ENCODE assay signal across 25 cellular contexts in the genomic region with DNA sequence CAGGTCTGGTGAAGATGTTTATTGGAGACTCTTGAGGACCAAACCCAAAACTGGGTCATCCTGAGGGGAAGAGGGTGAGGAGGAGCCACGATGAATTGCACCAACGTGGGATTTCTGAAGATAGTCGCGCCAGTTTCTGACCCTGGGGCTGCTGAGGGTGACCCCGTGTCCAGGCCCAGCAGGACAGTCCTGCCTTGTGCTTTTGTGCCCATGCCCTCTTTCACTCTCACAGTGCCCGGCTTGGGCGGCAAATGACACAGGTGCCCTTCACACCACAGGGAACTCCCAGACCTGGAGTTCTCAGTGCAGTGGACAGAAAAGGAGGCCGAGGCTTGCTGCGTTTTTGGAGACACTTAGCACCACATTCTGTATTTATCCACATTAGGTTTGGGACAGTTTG. TPM values are rescaled to one million over a fixed set of nuclear protein-coding genes. Genes with fewer than 3 reads are reported as not detected.
A peak's percentile ranks its signal among the peaks of the same experiment; 100 is the strongest.
DNase-seq lines count a peak whose midpoint lies in the region; ATAC-seq, FAIRE-seq and TF ChIP-seq lines count a peak whose summit lies in the region.
"Had no signal": no experiment of that assay in that cellular context is flagged by ENCODE, and none has a peak within 500 bp of the region (broad histone marks: within the 10 kb centered on the region; RNA-seq: fewer than 3 reads in every experiment).

No MANE protein-coding gene starts in this region.

- peak overlapping the region; percentile 40; the same call in 1 of the 2 replicates for H4K8ac ChIP-seq in H1 (ENCODE audit: extremely low read depth, insufficient read depth, low read length)

- no peaks in the 10 kb centered on the region for H3K9me3 Mint-ChIP-seq in IgD-negative memory B cell
- H3K9me3 Mint-ChIP-seq: CD4-positive, alpha-beta memory T cell had no signal

- H3K27ac ChIP-seq in heart left ventricle (no peak overlapping the region), H1 (ENCODE audit: low read depth, low read length) (no peak overlapping the region), spleen (no peak overlapping the region)
- H3K27ac ChIP-seq: GM23248 had no signal

- H4K91ac ChIP-seq in H1 (replicated peaks; ENCODE audit: insufficient read length, low read length): no peak overlapping the region

- no peak for TF ChIP-seq RAD21 in H1 (IDR thresholded peaks at IDR 0.05 in 1 of 2, conservative IDR thresholded peaks at IDR 0.05 in 1 of 2; ENCODE audit: low read depth in 2 of 2, low read length in 2 of 2)

- H3K4ac ChIP-seq in H1 (replicated peaks; ENCODE audit: insufficient read length, low read depth, low read length): no peak overlapping the region

- peaks cover 1% of the 10 kb centered on the region for H3K36me3 Mint-ChIP-seq in IgD-negative memory B cell

- no peak overlapping the region for H3K9ac ChIP-seq in H1 (replicated peaks in 1 of 4; ENCODE audit: extremely low read depth in 1 of 4, low read depth in 3 of 4, low read length in 3 of 4)
- H3K9ac ChIP-seq: GM23248 had no signal

- H3K4me3 Mint-ChIP-seq in IgD-negative memory B cell: peak overlapping the region in 1 of 4 donors; percentile 17

- WGBS in heart left ventricle, 4 donors: 84 to 92% (median 86%) methylated on average over 9 of the region's 9 CpGs
- 84% methylated on average over 9 of the region's 9 CpGs; no CpG with 5 or more reads in 1 of the 2 experiments for WGBS in H1 (ENCODE audit: extremely low coverage in 1 of 2, insufficient coverage in 1 of 2, insufficient read length in 1 of 2, insufficient replicate concordance in 2 of 2, low coverage in 1 of 2, low lambda C conversion rate in 2 of 2, missing lambda C conversion rate in 1 of 2), 2 experiments
- whole genome bisulfite sequencing in spleen, 5 donors: 78 to 88% (median 85%) methylated on average over 9 of the region's 9 CpGs

- no peaks in the 10 kb centered on the region for H3K79me1 ChIP-seq in H1 (ENCODE audit: low read depth, low read length)

- CTCF ChIA-PET in H1 (lab: Charles Lee; ENCODE audit: partially characterized antibody): no interaction called here

- H3K4me2 ChIP-seq in H1 (ENCODE audit: insufficient read depth in 1 of 2, low read depth in 2 of 2, low read length in 2 of 2): no peak overlapping the region

- H4K5ac ChIP-seq in H1 (ENCODE audit: insufficient read length, low read depth, low read length): no peak overlapping the region

- H3K27me3 ChIP-seq in heart left ventricle (peaks cover 0 to 13% (median 0%) of the 10 kb centered on the region in 9 donors), H1 (replicated peaks in 1 of 4; ENCODE audit: control insufficient read depth in 3 of 4, extremely low read depth in 1 of 4, insufficient read depth in 3 of 4, low read length in 3 of 4) (peaks cover 0 to 15% (median 9%) of the 10 kb centered on the region in 4 experiments; a peak in 5 of 7 replicates), spleen (replicated peaks in 1 of 7) (peaks cover 0 to 42% (median 5%) of the 10 kb centered on the region in 7 donors), H7 (ENCODE audit: control insufficient read depth, insufficient read depth, low read length) (peaks cover 16% of the 10 kb centered on the region)

- no peaks in the 10 kb centered on the region for H3K79me2 ChIP-seq in H1 (ENCODE audit: control insufficient read depth in 1 of 2, insufficient read depth in 2 of 2, low read length in 2 of 2)

- intact Hi-C loops in Right ventricle myocardium inferior (cut with DNase I) (no loop called here), heart left ventricle (cut with DNase I) (loop anchor here in 2 of 10 donors (10.0 kb wide), 1 partner anchor 321 kb away; no protein-coding TSS in a partner anchor), spleen (cut with DNase I; ENCODE audit: low total_unique reads) (loop anchor here (10.0 kb wide), 1 partner anchor 321 kb away; no protein-coding TSS in a partner anchor)

- no peak overlapping the region for H2AK5ac ChIP-seq in H1 (ENCODE audit: low read depth, low read length)

- POLR2A ChIA-PET in H1 (lab: Charles Lee; ENCODE audit: partially characterized antibody): no interaction called here

- TF ChIP-seq POLR2A in heart left ventricle (IDR thresholded peaks at IDR 0.05): no peak
- TF ChIP-seq POLR2A in H1 (IDR thresholded peaks at IDR 0.05; ENCODE audit: control extremely low read depth in 1 of 2, low read depth in 2 of 2, low read length in 2 of 2): no peak
- no peak for TF ChIP-seq POLR2A in spleen (IDR thresholded peaks at IDR 0.05)
- TF ChIP-seq POLR2A in GM12891 (IDR thresholded peaks at IDR 0.05; ENCODE audit: low read depth, low read length): no peak

- peaks cover 0 to 5% of the 10 kb centered on the region in 2 experiments for H4K20me1 ChIP-seq in H1 (replicated peaks in 1 of 2; ENCODE audit: control insufficient read depth in 1 of 2, insufficient read depth in 2 of 2, low read length in 2 of 2)

- peaks cover 10% of the 10 kb centered on the region for H3K27me3 Mint-ChIP-seq in IgD-negative memory B cell

- no peak for TF ChIP-seq EP300 in H1 (IDR thresholded peaks at IDR 0.05; ENCODE audit: borderline replicate concordance in 1 of 2, low read depth in 2 of 2, low read length in 2 of 2)

- ATAC-seq in Right ventricle myocardium inferior (no peak), heart left ventricle (no peak), esophagus mucosa (no peak)

- H3K4me1 Mint-ChIP-seq in IgD-negative memory B cell: peaks cover 0 to 2% (median 2%) of the 10 kb centered on the region in 3 donors

- FAIRE-seq in H1 (lab: Jason Lieb, UNC): no peak
- no peak for FAIRE-seq in GM12891 (lab: Jason Lieb, UNC)
- FAIRE-seq: GM12892, GM19239 had no signal

- H2BK12ac ChIP-seq in H1 (ENCODE audit: low read depth, low read length): no peak overlapping the region

- no peak overlapping the region for H3K56ac ChIP-seq in H1 (replicated peaks; ENCODE audit: insufficient read length, low read depth, low read length)

- H3K36me3 ChIP-seq in heart left ventricle: no peaks in the 10 kb centered on the region
- H3K36me3 ChIP-seq in H1 (ENCODE audit: control insufficient read depth in 2 of 4, insufficient read depth in 4 of 4, low read length in 3 of 4): no peaks in the 10 kb centered on the region
- no peaks in the 10 kb centered on the region for H3K36me3 ChIP-seq in spleen
- no peaks in the 10 kb centered on the region for H3K36me3 ChIP-seq in H7 (replicated peaks; ENCODE audit: control insufficient read depth, insufficient read depth, low read length)
- H3K36me3 ChIP-seq: HAP-1 had no signal

- no peak overlapping the region for H2AFZ ChIP-seq in H1 (ENCODE audit: low read length)
- H2AFZ ChIP-seq: GM23248 had no signal

- H2BK15ac ChIP-seq in H1 (ENCODE audit: low read length): no peak overlapping the region

- H3K27ac Mint-ChIP-seq in IgD-negative memory B cell: peak overlapping the region in 2 of 3 donors; percentile 32 to 76

- H3K23me2 ChIP-seq in H1 (ENCODE audit: low read depth, low read length): peaks cover 6% of the 10 kb centered on the region; the same call in 1 of the 2 replicates

- no peak overlapping the region for H3K18ac ChIP-seq in H1 (ENCODE audit: extremely low read depth, low read length)

- H2BK120ac ChIP-seq in H1 (replicated peaks; ENCODE audit: low read depth, low read length): no peak overlapping the region

- no peaks in the 10 kb centered on the region for H3K9me3 ChIP-seq in heart left ventricle
- no peaks in the 10 kb centered on the region for H3K9me3 ChIP-seq in H1 (ENCODE audit: insufficient read depth in 2 of 2, low read depth in 1 of 2, low read length in 1 of 2)
- no peaks in the 10 kb centered on the region for H3K9me3 ChIP-seq in spleen
- H3K9me3 ChIP-seq: HAP-1 had no signal

- no peak overlapping the region for H2BK5ac ChIP-seq in H1 (ENCODE audit: low read depth, low read length)

- no peak overlapping the region for H3K23ac ChIP-seq in H1 (ENCODE audit: insufficient read length)

- H2BK20ac ChIP-seq in H1 (ENCODE audit: low read length): no peak overlapping the region

- H3K14ac ChIP-seq in H1 (ENCODE audit: insufficient read length): no peak overlapping the region

- no peak overlapping the region for H3K4me3 ChIP-seq in heart left ventricle
- no peak overlapping the region for H3K4me3 ChIP-seq in H1 (ENCODE audit: extremely low read depth in 1 of 4, insufficient read depth in 2 of 4, low read depth in 3 of 4, low read length in 4 of 4)
- no peak overlapping the region for H3K4me3 ChIP-seq in spleen
- H3K4me3 ChIP-seq in H7 (ENCODE audit: insufficient read depth, low read depth, low read length): no peak overlapping the region
- H3K4me3 ChIP-seq: GM23248, HAP-1 had no signal

- no peak for TF ChIP-seq CTCF in heart left ventricle (IDR thresholded peaks at IDR 0.05)
- TF ChIP-seq CTCF in H1 (IDR thresholded peaks at IDR 0.05; ENCODE audit: control extremely low read depth in 1 of 3, insufficient read depth in 1 of 3, low read depth in 1 of 3, low read length in 3 of 3): no peak
- TF ChIP-seq CTCF in spleen (IDR thresholded peaks at IDR 0.05 in 8 of 11, conservative IDR thresholded peaks at IDR 0.05 in 3 of 11): no peak

- H3K4me1 ChIP-seq in heart left ventricle (peaks cover 0 to 15% (median 9%) of the 10 kb centered on the region in 12 donors), H1 (replicated peaks in 1 of 4; ENCODE audit: control insufficient read depth in 3 of 4, insufficient read depth in 4 of 4, low read length in 3 of 4) (peaks cover 0 to 2% (median under 1%) of the 10 kb centered on the region in 4 experiments; a peak in 2 of 7 replicates), spleen (peaks cover 6 to 19% (median 14%) of the 10 kb centered on the region in 6 donors)
- H3K4me1 ChIP-seq: HAP-1 had no signal

- DNase-seq in Right ventricle myocardium inferior (ENCODE audit: missing footprints) (peak; percentile 46), heart left ventricle (no peak), H1 (ENCODE audit: low read depth in 1 of 2, low spot score in 2 of 2) (no peak), spleen (peak; percentile 50), H7 (no peak), GM12891 (ENCODE audit: insufficient read length, low spot score) (no peak)
- DNase-seq: C1 segment of cervical spinal cord; Calu3; CD4-positive, alpha-beta memory T cell; COR-L47; DMS53; DMS79 treated with DMSO at 0.1 percent for 48 hours; GF-D8; GM23248 had no signal

RNA-seq across cellular contexts. Expression of gene KIF1A, which starts 15.5 kb away (rescaled TPM):
- total RNA-seq in Right ventricle myocardium inferior (1.5 TPM), heart left ventricle (10 to 100 TPM in 1 of 9 donors, 1 to 10 TPM in 8; 1.1 to 25.8 (median 2.8) TPM), spleen (1 to 10 TPM in 2 of 7 donors, under 1 TPM in 4, not detected in 1; 0.17 to 2.0 (median 0.86) TPM), esophagus mucosa (0.12 TPM)
- polyA plus RNA-seq in heart left ventricle (under 1 TPM; 0.76 to 0.97 TPM), IgD-negative memory B cell (not detected), H1 (2011; rRNA removed) (61.3 and 83.2 TPM in 2 replicates), spleen (under 1 TPM; 0.02 to 0.11 (median 0.10) TPM)
- total RNA-seq in H1 (2021; fragmentation: NEBNext Ultra II Directional; extraction: Animal tissue kit (Norgen Biotek cat#: 25700)): 267 and 281 TPM in 2 replicates
- 37.7 TPM for polyA plus RNA-seq in H1 (2011; cell fraction: cytosol; rRNA removed)
- 305 TPM for polyA plus RNA-seq in H1 (2011; cell fraction: nucleus; rRNA removed)
- polyA plus RNA-seq in H1 (2012, experiment 1 of 2): 111 to 171 TPM (median 154 TPM) in 4 replicates
- polyA plus RNA-seq in H1 (2012, experiment 2 of 2): 110 TPM
- polyA plus RNA-seq in H1 (2013, experiment 1 of 2): 161 TPM
- 135 TPM for polyA plus RNA-seq in H1 (2013, experiment 2 of 2)
- polyA minus RNA-seq in H1 (2011; rRNA and poly(A)+ RNA removed): 314 and 356 TPM in 2 replicates
- 97.5 TPM for polyA minus RNA-seq in H1 (2011; cell fraction: cytosol; rRNA and poly(A)+ RNA removed)
- polyA minus RNA-seq in H1 (2011; cell fraction: nucleus; rRNA and poly(A)+ RNA removed): 239 TPM
- total RNA-seq in H7 (2014; rRNA removed; shearing (Covaris generic)): 46.8 and 51.6 TPM in 2 replicates
- 0.58 TPM for polyA plus RNA-seq in GM12891 (2012; ENCODE audit: low read depth, missing spikeins)
- total RNA-seq: CD4-positive, alpha-beta memory T cell had no signal
- polyA plus RNA-seq: CD4-positive, alpha-beta memory T cell had no signal

RNA-seq across cellular contexts. Expression of gene AGXT, which starts 33.1 kb away (rescaled TPM):
- total RNA-seq in Right ventricle myocardium inferior (not detected), heart left ventricle (not detected), spleen (1 to 10 TPM in 5 of 7 donors, under 1 TPM in 1, not detected in 1; 0.70 to 4.5 (median 3.8) TPM), esophagus mucosa (not detected)
- polyA plus RNA-seq in heart left ventricle (under 1 TPM in 1 of 2 donors, not detected in 1; 0.06 TPM), IgD-negative memory B cell (not detected), H1 (2011; rRNA removed) (0.03 TPM in 1 of 2 replicates, not detected in the other), spleen (1 to 10 TPM in 2 of 3 donors, under 1 TPM in 1; 0.61 to 1.5 (median 1.2) TPM)
- total RNA-seq in H1 (2021; fragmentation: NEBNext Ultra II Directional; extraction: Animal tissue kit (Norgen Biotek cat#: 25700)): not detected in 2 replicates
- 0.05 TPM for polyA plus RNA-seq in H1 (2011; cell fraction: cytosol; rRNA removed)
- not detected for polyA plus RNA-seq in H1 (2011; cell fraction: nucleus; rRNA removed)
- polyA plus RNA-seq in H1 (2012, experiment 1 of 2): not detected in 4 replicates
- polyA plus RNA-seq in H1 (2012, experiment 2 of 2): not detected
- polyA plus RNA-seq in H1 (2013, experiment 1 of 2): not detected
- polyA plus RNA-seq in H1 (2013, experiment 2 of 2): not detected
- not detected in 2 replicates for polyA minus RNA-seq in H1 (2011; rRNA and poly(A)+ RNA removed)
- not detected for polyA minus RNA-seq in H1 (2011; cell fraction: cytosol; rRNA and poly(A)+ RNA removed)
- not detected for polyA minus RNA-seq in H1 (2011; cell fraction: nucleus; rRNA and poly(A)+ RNA removed)
- total RNA-seq in H7 (2014; rRNA removed; shearing (Covaris generic)): not detected in 2 replicates
- not detected for polyA plus RNA-seq in GM12891 (2012; ENCODE audit: low read depth, missing spikeins)
- total RNA-seq: A172; A673; Calu3; CD4-positive, alpha-beta memory T cell; Daoy; G401; GM23248; H4 had no signal
- polyA plus RNA-seq: BJ; CD4-positive, alpha-beta memory T cell; GM23248 had no signal

Comparison
In these comparisons a context has a peak if more than half of its experiments do, and no peak if none do; other contexts are left out.
1. DNase-seq: peak in Right ventricle myocardium inferior (single experiment) and spleen (single experiment); none in heart left ventricle (0 of 5), H1 (0 of 2), H7 (single experiment) and GM12891 (single experiment).